8 cellular contexts compared by ENCODE assay signal in the genomic region with DNA sequence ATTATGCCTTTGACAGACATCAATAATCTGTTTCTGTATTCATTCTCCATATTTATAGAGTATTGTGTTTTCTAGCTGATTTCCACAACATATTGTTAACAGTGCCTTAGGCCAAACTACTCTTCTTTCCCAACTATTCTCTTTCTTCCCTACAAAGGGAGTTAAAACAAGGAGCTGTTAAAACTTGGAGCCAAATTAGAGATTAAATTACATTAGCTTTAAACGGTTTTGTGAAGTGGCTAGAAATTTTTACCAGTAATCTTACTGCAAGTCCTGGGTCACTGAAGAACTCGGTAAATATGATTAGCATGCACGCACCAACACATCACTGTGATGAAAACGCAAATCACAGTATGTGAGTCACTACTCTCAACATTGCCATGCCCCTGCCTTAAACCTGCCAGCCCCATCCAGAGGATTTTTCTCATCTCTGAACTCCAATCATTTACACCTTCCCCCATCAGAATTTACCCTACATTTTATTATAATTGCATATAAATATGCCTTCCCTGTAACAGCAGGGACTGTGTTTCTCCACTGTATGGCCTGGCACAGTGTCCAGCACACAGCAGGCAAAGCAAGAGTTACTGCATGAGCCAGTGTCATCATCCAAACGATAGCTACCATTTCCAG. TPM values are rescaled to one million over a fixed set of nuclear protein-coding genes. Genes with fewer than 3 reads are reported as not detected.
DNase-seq lines count a peak whose midpoint lies in the region; ATAC-seq and TF ChIP-seq lines count a peak whose summit lies in the region.

No MANE protein-coding gene starts in this region.

- H3K27ac ChIP-seq in rectal smooth muscle tissue (ENCODE audit: low read depth, low read length) = peak overlapping the region; percentile 44

- CTCF ChIA-PET in activated B cell treated with CpG ODN at 0.5 μM for 24 hours (lab: Charles Lee) = interaction anchor here (3.5 kb wide), 1 partner anchor 45 kb away, joined by 28 read pairs; no protein-coding TSS in a partner anchor
- CTCF ChIA-PET in GM10248 (lab: Yijun Ruan, JAX) = interaction anchor here (0.8 to 5.1 kb wide), 5 partner anchors 9 to 274 kb away, joined by 3 to 35 read pairs (median 3); no protein-coding TSS in a partner anchor

- in situ Hi-C loops in ACHN (cut with HindIII; ENCODE audit: low pct_ligation_motif_present, low pct_unique_long_range_greater_than_20kb, low sequenced_read_pairs) = no loop called here

- no peak overlapping the region for H3K27ac Mint-ChIP-seq in activated B cell treated with CpG ODN at 0.5 μM for 24 hours

- POLR2A ChIA-PET in activated B cell treated with CpG ODN at 0.5 μM for 24 hours (lab: Charles Lee) (interaction anchor here (0.6 to 3.1 kb wide), 6 partner anchors 37 to 1492 kb away, joined by 3 to 22 read pairs (median 8); partner anchors contain the start of genes CENPL, DARS2 and KLHL20), GM10248 (lab: Yijun Ruan, JAX) (no interaction called here)

- no peak for ATAC-seq in activated B cell treated with CpG ODN at 0.5 μM for 24 hours (ENCODE audit: low read depth)
- no peak for ATAC-seq in GM18868 (IDR thresholded peaks at IDR 0.05; ENCODE audit: unreplicated experiment)

- H3K4me1 Mint-ChIP-seq in activated B cell treated with CpG ODN at 0.5 μM for 24 hours = peaks cover 40% of the 10 kb centered on the region

- H3K4me3 ChIP-seq in H7 (ENCODE audit: insufficient read depth, low read depth, low read length) = peak overlapping the region; percentile 96; the same call in 1 of the 2 replicates
- H3K4me3 ChIP-seq in fibroblast of the aortic adventitia (ENCODE audit: low read depth, low read length) = peak overlapping the region; percentile 85
- peak overlapping the region; percentile 93 for H3K4me3 ChIP-seq in rectal smooth muscle tissue (ENCODE audit: low read length)

- H3K36me3 Mint-ChIP-seq in activated B cell treated with CpG ODN at 0.5 μM for 24 hours (ENCODE audit: low read depth) = peaks cover 20% of the 10 kb centered on the region

- H3K4me3 Mint-ChIP-seq in activated B cell treated with CpG ODN at 0.5 μM for 24 hours = peak overlapping the region; percentile 92

- H3K27me3 Mint-ChIP-seq in activated B cell treated with CpG ODN at 0.5 μM for 24 hours = no peaks in the 10 kb centered on the region

- intact Hi-C loops in activated B cell treated with CpG ODN at 0.5 μM for 24 hours (cut with micrococcal nuclease) = loop anchor here (1.0 to 5.0 kb wide), 6 partner anchors 55 to 1547 kb away; partner anchors contain the start of genes MRPS14, RABGAP1L, RC3H1 and SUCO

- H3K27me3 ChIP-seq in H7 (ENCODE audit: control insufficient read depth, insufficient read depth, low read length) (no peaks in the 10 kb centered on the region), rectal smooth muscle tissue (ENCODE audit: control insufficient read depth, insufficient read depth, low read length) (no peaks in the 10 kb centered on the region)

- peaks cover 12% of the 10 kb centered on the region for H3K4me1 ChIP-seq in rectal smooth muscle tissue (ENCODE audit: control insufficient read depth, insufficient read depth, low read length)

- peaks cover 2% of the 10 kb centered on the region for H3K9me3 Mint-ChIP-seq in activated B cell treated with CpG ODN at 0.5 μM for 24 hours

- DNase-seq in ACHN (peak; percentile 16), H7 (no peak), activated B cell treated with CpG ODN at 0.5 μM for 24 hours (no peak), fibroblast of the aortic adventitia (ENCODE audit: low read depth) (peak; percentile 75), NCI-H226 (no peak), GM10248 (ENCODE audit: extremely low spot score) (no peak)

- peaks cover 2% of the 10 kb centered on the region for H3K36me3 ChIP-seq in H7 (replicated peaks; ENCODE audit: control insufficient read depth, insufficient read depth, low read length)
- no peaks in the 10 kb centered on the region for H3K36me3 ChIP-seq in rectal smooth muscle tissue (ENCODE audit: control insufficient read depth, insufficient read depth, low read length)

- H3K9ac ChIP-seq in rectal smooth muscle tissue (ENCODE audit: low read length) = no peak overlapping the region

- TF ChIP-seq CTCF in activated B cell treated with CpG ODN at 0.5 μM for 24 hours (IDR thresholded peaks at IDR 0.05) = no peak
- TF ChIP-seq CTCF in fibroblast of the aortic adventitia (IDR thresholded peaks at IDR 0.05; ENCODE audit: insufficient read depth, low read length) = no peak
- no peak for TF ChIP-seq CTCF in GM10248 (IDR thresholded peaks at IDR 0.05; ENCODE audit: control extremely low read depth, extremely low read depth, low read depth, missing control alignments)

RNA-seq across cellular contexts. Expression of gene PRDX6, which starts 1.5 kb away (rescaled TPM):
- total RNA-seq in H7 (2014; rRNA removed; shearing (Covaris generic)) = 320 and 326 TPM in 2 replicates
- 125 and 129 TPM in 2 replicates for total RNA-seq in activated B cell treated with CpG ODN at 0.5 μM for 24 hours
- total RNA-seq in fibroblast of the aortic adventitia (ENCODE audit: low replicate concordance) = 185 and 278 TPM in 2 replicates

Comparison
In these comparisons a context has a peak if more than half of its experiments do, and no peak if none do; other contexts are left out.
1. DNase-seq: peak in ACHN (single experiment) and fibroblast of the aortic adventitia (single experiment); none in H7 (single experiment), activated B cell treated with CpG ODN at 0.5 μM for 24 hours (single experiment), NCI-H226 (single experiment) and GM10248 (single experiment).
2. Peak in every context shown above with its lines, with median percentiles within 50 percentile points of each other: H3K4me3 ChIP-seq.